ENCODE assay signal across 1 cellular context in the genomic region with DNA sequence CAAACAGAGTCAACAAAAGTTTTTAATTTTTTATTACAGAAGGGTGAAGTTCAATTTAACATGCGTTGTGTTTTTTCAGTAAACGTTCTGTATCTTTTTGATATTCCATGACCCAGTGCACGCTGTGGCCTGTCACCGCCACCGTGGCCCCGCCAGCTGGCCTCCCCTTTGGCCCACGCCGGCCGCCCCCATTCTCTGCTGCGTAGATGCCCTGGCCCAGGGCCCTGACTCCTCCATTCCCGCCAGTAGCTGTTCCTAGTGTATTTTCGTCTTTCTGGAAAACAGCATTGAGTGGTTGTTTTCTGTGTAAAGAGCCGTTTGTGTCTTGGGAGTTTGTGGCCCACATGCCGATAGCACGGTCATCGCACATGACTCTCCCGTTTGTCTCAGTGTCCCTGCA.
TF ChIP-seq lines count a peak whose summit lies in the region.

No MANE protein-coding gene starts in this region.

TF ChIP-seq in IMR-90, 13 proteins besides CTCF, POLR2A, EP300 and RAD21:
- no peak for TF ChIP-seq NFE2L2 (IDR thresholded peaks at IDR 0.05; ENCODE audit: low read depth, low read length)
- TF ChIP-seq SMC3 (IDR thresholded peaks at IDR 0.05; ENCODE audit: low read depth, low read length) = no peak
- TF ChIP-seq, protein P1, sequence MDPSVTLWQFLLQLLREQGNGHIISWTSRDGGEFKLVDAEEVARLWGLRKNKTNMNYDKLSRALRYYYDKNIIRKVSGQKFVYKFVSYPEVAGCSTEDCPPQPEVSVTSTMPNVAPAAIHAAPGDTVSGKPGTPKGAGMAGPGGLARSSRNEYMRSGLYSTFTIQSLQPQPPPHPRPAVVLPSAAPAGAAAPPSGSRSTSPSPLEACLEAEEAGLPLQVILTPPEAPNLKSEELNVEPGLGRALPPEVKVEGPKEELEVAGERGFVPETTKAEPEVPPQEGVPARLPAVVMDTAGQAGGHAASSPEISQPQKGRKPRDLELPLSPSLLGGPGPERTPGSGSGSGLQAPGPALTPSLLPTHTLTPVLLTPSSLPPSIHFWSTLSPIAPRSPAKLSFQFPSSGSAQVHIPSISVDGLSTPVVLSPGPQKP (IDR thresholded peaks at IDR 0.05; ENCODE audit: borderline replicate concordance, low read depth, low read length) = no peak
- TF ChIP-seq CEBPB (IDR thresholded peaks at IDR 0.05; ENCODE audit: low read depth, low read length) = no peak
